In genomic region chr15:68431792-68432401, GRCh38 we compare ENCODE assay signal across 7 cellular contexts. TPM values are rescaled to one million over a fixed set of nuclear protein-coding genes. Genes with fewer than 3 reads are reported as not detected.
DNase-seq lines count a peak whose midpoint lies in the region; ATAC-seq, FAIRE-seq and TF ChIP-seq lines count a peak whose summit lies in the region.

Gene ITGA11, minus strand, starts transcription at chr15:68432163. Its CDS starts 97 bp downstream, at chr15:68432066.

- no peak within 1 kb of the TSS for H3K9ac ChIP-seq in HepG2 (ENCODE audit: insufficient read depth, low read depth, low read length)

- intact Hi-C loops in HepG2 (cut with micrococcal nuclease; ENCODE audit: unreplicated experiment): no loop called here
- intact Hi-C loops in activated naive CD4-positive, alpha-beta T cell treated with anti-CD3 and anti-CD28 coated beads for 36 hours (cut with micrococcal nuclease): no loop called here

- H3K4me3 Mint-ChIP-seq in chondrocyte (ENCODE audit: unreplicated experiment) (peak within 1 kb of the TSS; percentile 97), type B pancreatic cell (peak within 1 kb of the TSS; percentile 83)
- no peak within 1 kb of the TSS for H3K4me3 Mint-ChIP-seq in activated naive CD4-positive, alpha-beta T cell treated with anti-CD3 and anti-CD28 coated beads for 36 hours

- H3K4me1 Mint-ChIP-seq in chondrocyte (ENCODE audit: low read depth): peaks cover 44% of the 10 kb centered on the region
- peaks cover 9% of the 10 kb centered on the region for H3K4me1 Mint-ChIP-seq in type B pancreatic cell (ENCODE audit: unreplicated experiment)
- no peaks in the 10 kb centered on the region for H3K4me1 Mint-ChIP-seq in activated naive CD4-positive, alpha-beta T cell treated with anti-CD3 and anti-CD28 coated beads for 36 hours (ENCODE audit: low read depth)

- H3K27ac Mint-ChIP-seq in chondrocyte (ENCODE audit: unreplicated experiment): peak within 1 kb of the TSS; percentile 88
- no peak within 1 kb of the TSS for H3K27ac Mint-ChIP-seq in type B pancreatic cell
- no peak within 1 kb of the TSS for H3K27ac Mint-ChIP-seq in activated naive CD4-positive, alpha-beta T cell treated with anti-CD3 and anti-CD28 coated beads for 36 hours

- peaks cover 4 to 52% of the 10 kb centered on the region in 2 experiments; a peak in 4 of 5 replicates for H3K27me3 ChIP-seq in HepG2 (ENCODE audit: control insufficient read depth in 1 of 2, insufficient read depth in 2 of 2, low read length in 2 of 2)

- peak within 1 kb of the TSS in 1 of 3 experiments; percentile 23; a peak in 2 of 6 replicates for H3K4me3 ChIP-seq in HepG2 (replicated peaks in 1 of 3; ENCODE audit: insufficient read depth in 1 of 3, low read depth in 2 of 3, low read length in 3 of 3)

- no peaks in the 10 kb centered on the region for H3K9me3 ChIP-seq in HepG2 (ENCODE audit: low read length)

- H3K27ac ChIP-seq in HepG2 (ENCODE audit: extremely low read length, insufficient read depth, low read length): no peak within 1 kb of the TSS

- no peaks in the 10 kb centered on the region for H3K9me3 Mint-ChIP-seq in chondrocyte (ENCODE audit: low read depth)
- no peaks in the 10 kb centered on the region for H3K9me3 Mint-ChIP-seq in type B pancreatic cell
- H3K9me3 Mint-ChIP-seq in activated naive CD4-positive, alpha-beta T cell treated with anti-CD3 and anti-CD28 coated beads for 36 hours: no peaks in the 10 kb centered on the region

- no TSS peak for BruUV-seq in HepG2 (replicated peaks; lab: Mats Ljungman, UMichigan)

- no peak for FAIRE-seq in HepG2 (lab: Jason Lieb, UNC)

- in situ Hi-C loops in HepG2 (cut with HindIII; ENCODE audit: extremely low pct_ligation_motif_present, low pct_unique_long_range_greater_than_20kb): no loop called here

- H3K36me3 ChIP-seq in HepG2 (replicated peaks in 1 of 2; ENCODE audit: control insufficient read depth in 1 of 2, insufficient read depth in 2 of 2, low read length in 2 of 2): no peaks in the 10 kb centered on the region

- H2AFZ ChIP-seq in HepG2 (ENCODE audit: low read length): no peak within 1 kb of the TSS

- no peak for TF ChIP-seq RAD21 in HepG2 (CRISPR knock-in tag; IDR thresholded peaks at IDR 0.05)

- DNase-seq in GM20000 (ENCODE audit: low spot score): peak; percentile 70
- peak; percentile 30 for DNase-seq in NCI-H460 (ENCODE audit: extremely low read depth, low read depth)
- DNase-seq in chondrocyte (ENCODE audit: low spot score): peak; percentile 97
- no peak for DNase-seq in HepG2 (ENCODE audit: low spot score)
- peak; percentile 69 for DNase-seq in type B pancreatic cell (ENCODE audit: extremely low spot score, unreplicated experiment)
- no peak for DNase-seq in activated naive CD4-positive, alpha-beta T cell treated with anti-CD3 and anti-CD28 coated beads for 36 hours
- no peak for DNase-seq in activated naive CD4-positive, alpha-beta T cell (lab: John Stamatoyannopoulos, UW)

- WGBS in HepG2 (ENCODE audit: low lambda C conversion rate): 5% methylated on average over 35 of the region's 49 CpGs

- peak; percentile 90 for ATAC-seq in HepG2

- peaks cover 28% of the 10 kb centered on the region for H3K36me3 Mint-ChIP-seq in chondrocyte (ENCODE audit: low read depth)
- H3K36me3 Mint-ChIP-seq in type B pancreatic cell: no peaks in the 10 kb centered on the region
- no peaks in the 10 kb centered on the region for H3K36me3 Mint-ChIP-seq in activated naive CD4-positive, alpha-beta T cell treated with anti-CD3 and anti-CD28 coated beads for 36 hours (ENCODE audit: low read depth)

- H3K4me2 ChIP-seq in HepG2 (ENCODE audit: low read depth, low read length): peak within 1 kb of the TSS; percentile 39; the same call in 1 of the 2 replicates

- CTCF ChIA-PET in HepG2 (lab: Yijun Ruan, JAX; ENCODE audit: low intra/inter-chr PET ratio, low total read pairs): no interaction called here
- CTCF ChIA-PET in activated naive CD4-positive, alpha-beta T cell treated with anti-CD3 and anti-CD28 coated beads for 36 hours (lab: Charles Lee): interaction anchor here (0.8 kb wide), 1 partner anchor 125 kb away, joined by 3 read pairs; no protein-coding TSS in a partner anchor

- no peaks in the 10 kb centered on the region for H4K20me1 ChIP-seq in HepG2 (ENCODE audit: insufficient read depth, low read length)

- TF ChIP-seq CTCF in GM20000 (IDR thresholded peaks at IDR 0.05; ENCODE audit: extremely low read depth, missing control alignments): no peak
- TF ChIP-seq CTCF in chondrocyte (IDR thresholded peaks at IDR 0.05): peak; percentile 11
- no peak for TF ChIP-seq CTCF in HepG2 (CRISPR knock-in tag; IDR thresholded peaks at IDR 0.05)
- TF ChIP-seq CTCF in type B pancreatic cell (conservative IDR thresholded peaks at IDR 0.05): no peak

- no peaks in the 10 kb centered on the region for H3K79me2 ChIP-seq in HepG2 (ENCODE audit: insufficient read depth, low read length)

- no peak for TF ChIP-seq EP300 in HepG2 (IDR thresholded peaks at IDR 0.05; ENCODE audit: low read depth in 2 of 2, low read length in 2 of 2)
- no peak for TF ChIP-seq EP300 in HepG2 (CRISPR knock-in tag; IDR thresholded peaks at IDR 0.05; ENCODE audit: borderline replicate concordance)

- H3K27me3 Mint-ChIP-seq in chondrocyte (ENCODE audit: low read depth): no peaks in the 10 kb centered on the region
- peaks cover 82% of the 10 kb centered on the region for H3K27me3 Mint-ChIP-seq in type B pancreatic cell
- H3K27me3 Mint-ChIP-seq in activated naive CD4-positive, alpha-beta T cell treated with anti-CD3 and anti-CD28 coated beads for 36 hours (ENCODE audit: low read depth): peaks cover 45% of the 10 kb centered on the region

- POLR2A ChIA-PET in HepG2 (lab: Yijun Ruan, JAX): no interaction called here

- H3K4me1 ChIP-seq in HepG2 (ENCODE audit: insufficient read depth, low read length): no peaks in the 10 kb centered on the region

- no peak for TF ChIP-seq POLR2A in HepG2 (IDR thresholded peaks at IDR 0.05; ENCODE audit: insufficient read depth in 1 of 2, low read depth in 2 of 2, low read length in 2 of 2)

TF ChIP-seq in HepG2, 621 proteins besides CTCF, POLR2A, EP300 and RAD21:
- TF ChIP-seq ZNF446 (CRISPR knock-in tag; IDR thresholded peaks at IDR 0.05) (no peak), GABPB1 (CRISPR knock-in tag; IDR thresholded peaks at IDR 0.05) (peak; percentile 30; the same call in 1 of the 2 replicates), TBX3 (IDR thresholded peaks at IDR 0.05; ENCODE audit: borderline replicate concordance) (no peak), THYN1 (CRISPR knock-in tag; IDR thresholded peaks at IDR 0.05; ENCODE audit: borderline replicate concordance, low read depth) (no peak), ATF7-NPFF (CRISPR knock-in tag; IDR thresholded peaks at IDR 0.05; ENCODE audit: low read depth) (no peak), ZNF564 (CRISPR knock-in tag; IDR thresholded peaks at IDR 0.05) (no peak)
TF ChIP-seq in HepG2: peak in this region for 1.

RNA-seq across cellular contexts. Expression of gene ITGA11, which starts in this region (rescaled TPM):
- total RNA-seq in NCI-H460 (2014; rRNA removed; shearing (Covaris generic)): 0.09 and 0.12 TPM in 2 replicates
- 0.31 and 0.68 TPM in 2 replicates for polyA plus RNA-seq in NCI-H460 (2014; cell fraction: nucleus; rRNA removed)
- total RNA-seq in chondrocyte: 965 to 1,105 TPM (median 1,092 TPM) in 3 replicates
- not detected in 2 replicates for total RNA-seq in HepG2 (2016; rRNA removed; fragmentation: Illumina TruSeq; extraction: Trizol)
- not detected in 2 replicates for total RNA-seq in HepG2 (2016; cell fraction: cytosol; rRNA removed; fragmentation: Illumina TruSeq; extraction: Trizol; ENCODE audit: low read depth)
- not detected in 2 replicates for total RNA-seq in HepG2 (2016; cell fraction: insoluble cytoplasmic fraction; rRNA removed; fragmentation: Illumina TruSeq; extraction: Trizol)
- total RNA-seq in HepG2 (2016; cell fraction: membrane; rRNA removed; fragmentation: Illumina TruSeq; extraction: Trizol): not detected in 2 replicates
- total RNA-seq in HepG2 (2016; cell fraction: nucleus; rRNA removed; fragmentation: Illumina TruSeq; extraction: Trizol): 0.03 TPM in 1 of 2 replicates, not detected in the other
- not detected in 2 replicates for polyA plus RNA-seq in HepG2 (2011; rRNA removed)
- polyA plus RNA-seq in HepG2 (2011; cell fraction: cytosol; rRNA removed): not detected in 2 replicates
- 0.02 TPM in 2 replicates for polyA plus RNA-seq in HepG2 (2011; cell fraction: nucleus; rRNA removed)
- polyA plus RNA-seq in HepG2 (2012): 0.01 TPM in 1 of 2 replicates, not detected in the other
- not detected in 2 replicates for polyA plus RNA-seq in HepG2 (2016; cell fraction: cytosol; fragmentation: Illumina TruSeq; extraction: Trizol; ENCODE audit: low read depth)
- not detected in 2 replicates for polyA plus RNA-seq in HepG2 (2016; cell fraction: insoluble cytoplasmic fraction; fragmentation: Illumina TruSeq; extraction: Trizol; ENCODE audit: low read depth)
- not detected in 2 replicates for polyA plus RNA-seq in HepG2 (2016; cell fraction: membrane; fragmentation: Illumina TruSeq; extraction: Trizol; ENCODE audit: low read depth)
- polyA plus RNA-seq in HepG2 (2016; cell fraction: nucleus; fragmentation: Illumina TruSeq; extraction: Trizol; ENCODE audit: insufficient read depth, low read depth): not detected in 2 replicates
- polyA minus RNA-seq in HepG2 (2011; rRNA and poly(A)+ RNA removed; ENCODE audit: low replicate concordance): not detected in 2 replicates
- polyA minus RNA-seq in HepG2 (2011; cell fraction: cytosol; rRNA and poly(A)+ RNA removed): not detected in 2 replicates
- 0.12 TPM in 1 of 2 replicates, not detected in the other for polyA minus RNA-seq in HepG2 (2011; cell fraction: nucleus; rRNA and poly(A)+ RNA removed)
- 0.26 and 0.92 TPM in 2 replicates for total RNA-seq in type B pancreatic cell (ENCODE audit: low replicate concordance)
- total RNA-seq in activated naive CD4-positive, alpha-beta T cell treated with anti-CD3 and anti-CD28 coated beads for 36 hours: under 1 TPM; 0.02 to 0.12 TPM

Comparison
In these comparisons a context has a peak if more than half of its experiments do, and no peak if none do; other contexts are left out.
1. RNA of gene ITGA11 (total RNA-seq): 965 to 1,105 TPM in chondrocyte; 0.26 to 0.92 TPM in type B pancreatic cell, 0.09 to 0.12 TPM in NCI-H460, 0.02 to 0.12 TPM in activated naive CD4-positive, alpha-beta T cell treated with anti-CD3 and anti-CD28 coated beads for 36 hours and 0.03 TPM in HepG2; every median in the first group is over 100 times any median in the second.
2. Peak in DNase-seq in NCI-H460; RNA of the gene not detected or under 1 TPM.
3. Peak in ATAC-seq and H3K4me2 ChIP-seq in HepG2; RNA of the gene not detected or under 1 TPM.
4. Peak in DNase-seq in type B pancreatic cell; RNA of the gene not detected or under 1 TPM.
5. DNase-seq: peak in GM20000 (single experiment) and chondrocyte (single experiment); none in HepG2 (single experiment), activated naive CD4-positive, alpha-beta T cell treated with anti-CD3 and anti-CD28 coated beads for 36 hours (single experiment) and activated naive CD4-positive, alpha-beta T cell (0 of 4).